In the genomic region with DNA sequence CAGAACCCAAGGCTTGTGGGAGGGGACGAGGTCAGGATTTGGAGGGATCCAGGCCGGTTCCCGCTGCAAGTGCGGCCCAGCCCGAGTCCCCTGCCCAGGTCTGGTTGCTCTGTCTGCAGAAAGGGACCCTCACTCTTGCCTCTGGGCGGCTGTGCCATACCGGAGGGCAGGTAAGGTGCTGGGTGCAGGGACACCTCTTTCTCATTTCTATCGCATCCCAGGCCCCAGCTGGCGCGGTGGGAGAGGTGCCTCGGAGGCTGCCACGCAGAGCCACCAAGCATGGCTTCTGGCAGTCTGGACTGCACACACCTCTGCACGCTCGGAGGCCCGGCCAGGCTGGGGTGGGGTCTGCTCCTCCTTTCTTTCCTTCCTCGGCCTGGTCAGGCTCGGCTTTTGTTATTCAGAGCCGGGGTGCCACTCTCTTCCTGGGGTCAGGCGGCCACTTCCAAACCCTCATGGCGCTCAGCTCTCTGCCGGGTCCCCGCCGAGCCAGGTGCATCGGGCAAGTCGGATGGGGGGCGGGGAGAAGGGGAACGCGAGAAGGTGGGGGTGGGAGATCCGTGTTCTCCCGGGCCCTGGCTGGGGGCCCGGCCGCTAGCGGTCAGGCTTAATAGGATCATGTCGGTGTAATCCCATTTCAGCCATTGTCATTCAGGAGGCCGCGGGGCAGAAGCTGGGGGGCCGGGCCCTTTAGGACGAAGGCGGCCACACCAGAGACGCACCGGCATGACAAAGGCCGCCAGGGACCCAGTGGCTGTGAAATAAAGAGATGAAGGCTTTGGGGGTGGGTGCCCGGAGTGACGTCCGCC, we compare ENCODE assay signal across 1 cellular context.
TF ChIP-seq lines count a peak whose summit lies in the region.

No MANE protein-coding gene starts in this region.

TF ChIP-seq in WTC11, 78 proteins besides CTCF, POLR2A, EP300 and RAD21 (continued from another document):
- TF ChIP-seq KAT7 (CRISPR knock-in tag; IDR thresholded peaks at IDR 0.05; ENCODE audit: borderline replicate concordance): no peak
- TF ChIP-seq, protein P1, sequence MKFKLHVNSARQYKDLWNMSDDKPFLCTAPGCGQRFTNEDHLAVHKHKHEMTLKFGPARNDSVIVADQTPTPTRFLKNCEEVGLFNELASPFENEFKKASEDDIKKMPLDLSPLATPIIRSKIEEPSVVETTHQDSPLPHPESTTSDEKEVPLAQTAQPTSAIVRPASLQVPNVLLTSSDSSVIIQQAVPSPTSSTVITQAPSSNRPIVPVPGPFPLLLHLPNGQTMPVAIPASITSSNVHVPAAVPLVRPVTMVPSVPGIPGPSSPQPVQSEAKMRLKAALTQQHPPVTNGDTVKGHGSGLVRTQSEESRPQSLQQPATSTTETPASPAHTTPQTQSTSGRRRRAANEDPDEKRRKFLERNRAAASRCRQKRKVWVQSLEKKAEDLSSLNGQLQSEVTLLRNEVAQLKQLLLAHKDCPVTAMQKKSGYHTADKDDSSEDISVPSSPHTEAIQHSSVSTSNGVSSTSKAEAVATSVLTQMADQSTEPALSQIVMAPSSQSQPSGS (CRISPR knock-in tag; IDR thresholded peaks at IDR 0.05; ENCODE audit: borderline replicate concordance, low read depth): no peak
